ENCODE assay signal across 15 cellular contexts in genomic region chr1:110148961-110149360, GRCh38. TPM values are rescaled to one million over a fixed set of nuclear protein-coding genes. Genes with fewer than 3 reads are reported as not detected.
DNase-seq lines count a peak whose midpoint lies in the region; ATAC-seq and TF ChIP-seq lines count a peak whose summit lies in the region.
"Had no signal": no experiment of that assay in that cellular context is flagged by ENCODE, and none has a peak within 500 bp of the region (broad histone marks: within the 10 kb centered on the region; RNA-seq: fewer than 3 reads in every experiment).

No MANE protein-coding gene starts in this region.

- no peaks in the 10 kb centered on the region for H3K36me3 Mint-ChIP-seq in activated CD8-positive, alpha-beta T cell treated with anti-CD3 and anti-CD28 coated beads for 36 hours (ENCODE audit: low read depth)

- POLR2A ChIA-PET in A673 (lab: Charles Lee; ENCODE audit: low non-redundant PET) = no interaction called here
- POLR2A ChIA-PET in activated CD8-positive, alpha-beta T cell treated with anti-CD3 and anti-CD28 coated beads for 36 hours (lab: Charles Lee) = no interaction called here

- intact Hi-C loops in A673 (cut with micrococcal nuclease; ENCODE audit: unreplicated experiment) (no loop called here), cardiac septum (cut with DNase I) (no loop called here)
- intact Hi-C loops in activated CD8-positive, alpha-beta T cell treated with anti-CD3 and anti-CD28 coated beads for 36 hours (cut with micrococcal nuclease) = no loop called here

- H3K4me3 Mint-ChIP-seq in activated CD8-positive, alpha-beta T cell treated with anti-CD3 and anti-CD28 coated beads for 36 hours = no peak overlapping the region
- H3K4me3 Mint-ChIP-seq: activated T-cell treated with anti-CD3 and anti-CD28 coated beads, Interleukin-2, amount 50 U/mL, for 72 hours; T-helper 1 cell treated with Interleukin-12 subunit alpha and Interleukin-12 subunit beta and Interleukin-4 antibody, amounts not matched to agents 30 μg/mL and 1 μg/mL, for 36 hours had no signal

- H3K9me3 ChIP-seq in A673 (ENCODE audit: low read depth, low read length, poor library complexity, severe bottlenecking) = no peaks in the 10 kb centered on the region
- no peaks in the 10 kb centered on the region for H3K9me3 ChIP-seq in SJCRH30 (replicated peaks)

- H3K27me3 Mint-ChIP-seq in activated CD8-positive, alpha-beta T cell treated with anti-CD3 and anti-CD28 coated beads for 36 hours = peaks cover 38% of the 10 kb centered on the region

- CTCF ChIA-PET in A673 (lab: Charles Lee) = no interaction called here
- CTCF ChIA-PET in activated CD8-positive, alpha-beta T cell treated with anti-CD3 and anti-CD28 coated beads for 36 hours (lab: Charles Lee) = interaction anchor here (0.7 to 2.0 kb wide), 3 partner anchors 51 to 95 kb away, joined by 3 to 4 read pairs (median 4); no protein-coding TSS in a partner anchor

- BruUV-seq in A673 (replicated peaks; lab: Mats Ljungman, UMichigan) = no TSS peak

- H3K27ac ChIP-seq in A673 (ENCODE audit: low read depth, low read length, poor library complexity, severe bottlenecking) = no peak overlapping the region
- H3K27ac ChIP-seq in SJCRH30 = no peak overlapping the region

- H3K4me3 ChIP-seq in A673 (ENCODE audit: low read depth, low read length, poor library complexity, severe bottlenecking) (no peak overlapping the region), GM06990 (replicated peaks; ENCODE audit: low read depth, low read length) (no peak overlapping the region), SJCRH30 (no peak overlapping the region)
- H3K4me3 ChIP-seq: dorsolateral prefrontal cortex had no signal

- DNase-seq in A673 (ENCODE audit: low spot score) (peak; percentile 22), GM06990 (ENCODE audit: extremely low read depth, insufficient read length) (no peak), NCI-H345 (lab: John Stamatoyannopoulos, UW) (peak; percentile 54), dermis blood vessel endothelial cell (peak; percentile 14), SJCRH30 (no peak), cardiac septum (ENCODE audit: low spot score) (no peak)
- DNase-seq in activated CD8-positive, alpha-beta T cell treated with anti-CD3 and anti-CD28 coated beads for 36 hours = no peak
- DNase-seq: activated T-cell treated with anti-CD3 and anti-CD28 coated beads, Interleukin-2, amount 50 U/mL, for 72 hours; dorsolateral prefrontal cortex; left ventricle myocardium superior; NCI-H1048; right cardiac atrium had no signal

- H3K4me1 Mint-ChIP-seq in activated CD8-positive, alpha-beta T cell treated with anti-CD3 and anti-CD28 coated beads for 36 hours (ENCODE audit: low read depth) = peaks cover 3% of the 10 kb centered on the region

- peaks cover 7% of the 10 kb centered on the region for H3K4me1 ChIP-seq in A673 (ENCODE audit: insufficient read depth, low read length, poor library complexity, severe bottlenecking)
- no peaks in the 10 kb centered on the region for H3K4me1 ChIP-seq in SJCRH30

- H3K27ac Mint-ChIP-seq in activated CD8-positive, alpha-beta T cell treated with anti-CD3 and anti-CD28 coated beads for 36 hours = no peak overlapping the region
- H3K27ac Mint-ChIP-seq: activated T-cell treated with anti-CD3 and anti-CD28 coated beads, Interleukin-2, amount 50 U/mL, for 72 hours; T-helper 1 cell treated with Interleukin-12 subunit alpha and Interleukin-12 subunit beta and Interleukin-4 antibody, amounts not matched to agents 30 μg/mL and 1 μg/mL, for 36 hours had no signal

- H3K27me3 ChIP-seq in A673 (replicated peaks; ENCODE audit: insufficient read depth, low read depth, low read length, poor library complexity) (peaks cover 100% of the 10 kb centered on the region), GM06990 (replicated peaks; ENCODE audit: control insufficient read depth, insufficient read depth, low read length) (peaks cover 4% of the 10 kb centered on the region), SJCRH30 (no peaks in the 10 kb centered on the region)

- peak; percentile 47 for TF ChIP-seq CTCF in A673 (conservative IDR thresholded peaks at IDR 0.05; ENCODE audit: low read depth, low read length)
- TF ChIP-seq CTCF in GM06990 (IDR thresholded peaks at IDR 0.05; ENCODE audit: insufficient read depth, low read length, poor library complexity, severe bottlenecking) = peak; percentile 56
- TF ChIP-seq CTCF in activated CD8-positive, alpha-beta T cell treated with anti-CD3 and anti-CD28 coated beads for 36 hours (IDR thresholded peaks at IDR 0.05) = no peak

- no peaks in the 10 kb centered on the region for H3K9me3 Mint-ChIP-seq in activated CD8-positive, alpha-beta T cell treated with anti-CD3 and anti-CD28 coated beads for 36 hours
- H3K9me3 Mint-ChIP-seq: activated T-cell treated with anti-CD3 and anti-CD28 coated beads, Interleukin-2, amount 50 U/mL, for 72 hours; T-helper 1 cell treated with Interleukin-12 subunit alpha and Interleukin-12 subunit beta and Interleukin-4 antibody, amounts not matched to agents 30 μg/mL and 1 μg/mL, for 36 hours had no signal

- H3K36me3 ChIP-seq in A673 (ENCODE audit: insufficient read depth, low read length, poor library complexity, severe bottlenecking) = no peaks in the 10 kb centered on the region
- H3K36me3 ChIP-seq in GM06990 (ENCODE audit: control insufficient read depth, insufficient read depth, low read length) = no peaks in the 10 kb centered on the region
- no peaks in the 10 kb centered on the region for H3K36me3 ChIP-seq in SJCRH30

- ATAC-seq in activated CD8-positive, alpha-beta T cell treated with anti-CD3 and anti-CD28 coated beads for 36 hours = no peak
- no peak for ATAC-seq in GM21447 (IDR thresholded peaks at IDR 0.05; ENCODE audit: unreplicated experiment)
- ATAC-seq: activated T-cell treated with anti-CD3 and anti-CD28 coated beads, Interleukin-2, amount 50 U/mL, for 72 hours; left ventricle myocardium superior; right cardiac atrium had no signal

RNA-seq across cellular contexts. Expression of gene SLC6A17, which starts 1.3 kb away (rescaled TPM):
- not detected in 2 replicates for total RNA-seq in A673 (2021)
- total RNA-seq in dermis blood vessel endothelial cell = 0.51 and 0.84 TPM in 2 replicates
- total RNA-seq in activated CD8-positive, alpha-beta T cell treated with anti-CD3 and anti-CD28 coated beads for 36 hours = under 1 TPM; 0.05 to 0.18 TPM
- total RNA-seq in SJCRH30 (2014; rRNA removed; shearing (Covaris generic)) = not detected in 2 replicates
- total RNA-seq in cardiac septum = 0.40 TPM
- total RNA-seq: left ventricle myocardium superior had no signal

RNA-seq across cellular contexts. Expression of gene UBL4B, which starts 36.7 kb away (rescaled TPM):
- total RNA-seq in A673 (2021) (not detected in 2 replicates), dermis blood vessel endothelial cell (not detected in 2 replicates), cardiac septum (not detected)
- total RNA-seq in activated CD8-positive, alpha-beta T cell treated with anti-CD3 and anti-CD28 coated beads for 36 hours = not detected
- total RNA-seq in SJCRH30 (2014; rRNA removed; shearing (Covaris generic)) = not detected in 2 replicates
- total RNA-seq: activated T-cell treated with anti-CD3 and anti-CD28 coated beads, Interleukin-2, amount 50 U/mL, for 72 hours; Daoy; left ventricle myocardium superior; right cardiac atrium had no signal

Comparison
In these comparisons a context has a peak if more than half of its experiments do, and no peak if none do; other contexts are left out.
1. DNase-seq: peak in A673 (single experiment), NCI-H345 (single experiment) and dermis blood vessel endothelial cell (single experiment); none in GM06990 (single experiment), activated CD8-positive, alpha-beta T cell treated with anti-CD3 and anti-CD28 coated beads for 36 hours (single experiment), SJCRH30 (0 of 2) and cardiac septum (single experiment).